Comparison of ENCODE assay signal across 11 cellular contexts in genomic region chr5:145943674-145944121, GRCh38.
DNase-seq lines count a peak whose midpoint lies in the region; ATAC-seq, FAIRE-seq and TF ChIP-seq lines count a peak whose summit lies in the region.
"Had no signal": no experiment of that assay in that cellular context is flagged by ENCODE, and none has a peak within 500 bp of the region (broad histone marks: within the 10 kb centered on the region; RNA-seq: fewer than 3 reads in every experiment).

No MANE protein-coding gene starts in this region.

- H3K27ac Mint-ChIP-seq in T-helper 2 cell treated with Interferon-gamma antibody and Interleukin-4, amounts not matched to agents 5 μg/mL and 100 μg/mL, for 36 hours, result no peak overlapping the region
- H3K27ac Mint-ChIP-seq: activated naive CD8-positive, alpha-beta T cell had no signal

- H3K4me3 Mint-ChIP-seq in T-helper 2 cell treated with Interferon-gamma antibody and Interleukin-4, amounts not matched to agents 5 μg/mL and 100 μg/mL, for 36 hours, result no peak overlapping the region
- H3K4me3 Mint-ChIP-seq: activated naive CD8-positive, alpha-beta T cell had no signal

- peaks cover 6% of the 10 kb centered on the region for H3K27me3 Mint-ChIP-seq in T-helper 2 cell treated with Interferon-gamma antibody and Interleukin-4, amounts not matched to agents 5 μg/mL and 100 μg/mL, for 36 hours (ENCODE audit: low read depth)

- peaks cover 58% of the 10 kb centered on the region for H3K4me1 Mint-ChIP-seq in T-helper 2 cell treated with Interferon-gamma antibody and Interleukin-4, amounts not matched to agents 5 μg/mL and 100 μg/mL, for 36 hours (ENCODE audit: low read depth)

- H3K9me3 Mint-ChIP-seq in T-helper 2 cell treated with Interferon-gamma antibody and Interleukin-4, amounts not matched to agents 5 μg/mL and 100 μg/mL, for 36 hours, result no peaks in the 10 kb centered on the region

- DNase-seq in COR-L47 (lab: John Stamatoyannopoulos, UW), result peak; percentile 11
- peak; percentile 76 for DNase-seq in LoVo (ENCODE audit: low spot score)
- DNase-seq in RCC 7860 (ENCODE audit: low spot score), result peak; percentile 42
- peak; percentile 56 for DNase-seq in glomerular visceral epithelial cell (ENCODE audit: extremely low spot score)
- no peak for DNase-seq in KG1 (lab: John Stamatoyannopoulos, UW)
- no peak for DNase-seq in T-helper 2 cell treated with Interferon-gamma antibody and Interleukin-4, amounts not matched to agents 5 μg/mL and 100 μg/mL, for 36 hours (ENCODE audit: low spot score)
- DNase-seq in GM13976 (ENCODE audit: low spot score), result no peak
- DNase-seq: DND-41, NCI-H1092 had no signal

- in situ Hi-C loops in GM13976 (cut with MboI; ENCODE audit: low sequenced_read_pairs, unreplicated experiment), result no loop called here

- no peak for TF ChIP-seq CTCF in GM13976 (IDR thresholded peaks at IDR 0.05; ENCODE audit: borderline replicate concordance, control extremely low read depth, extremely low read depth, insufficient read depth, missing control alignments)

- no peak for ATAC-seq in HG03135 (IDR thresholded peaks at IDR 0.05; ENCODE audit: unreplicated experiment)

- no peak for FAIRE-seq in RCC 7860 (lab: Jason Lieb, UNC)

- H3K36me3 Mint-ChIP-seq in T-helper 2 cell treated with Interferon-gamma antibody and Interleukin-4, amounts not matched to agents 5 μg/mL and 100 μg/mL, for 36 hours (ENCODE audit: low read depth), result no peaks in the 10 kb centered on the region
- H3K36me3 Mint-ChIP-seq: activated naive CD8-positive, alpha-beta T cell had no signal

Comparison
In these comparisons a context has a peak if more than half of its experiments do, and no peak if none do; other contexts are left out.
1. DNase-seq: peak in COR-L47 (single experiment), LoVo (single experiment), RCC 7860 (single experiment) and glomerular visceral epithelial cell (single experiment); none in KG1 (single experiment), T-helper 2 cell treated with Interferon-gamma antibody and Interleukin-4, amounts not matched to agents 5 μg/mL and 100 μg/mL, for 36 hours (single experiment) and GM13976 (single experiment).